8 cellular contexts compared by ENCODE assay signal in the genomic region with DNA sequence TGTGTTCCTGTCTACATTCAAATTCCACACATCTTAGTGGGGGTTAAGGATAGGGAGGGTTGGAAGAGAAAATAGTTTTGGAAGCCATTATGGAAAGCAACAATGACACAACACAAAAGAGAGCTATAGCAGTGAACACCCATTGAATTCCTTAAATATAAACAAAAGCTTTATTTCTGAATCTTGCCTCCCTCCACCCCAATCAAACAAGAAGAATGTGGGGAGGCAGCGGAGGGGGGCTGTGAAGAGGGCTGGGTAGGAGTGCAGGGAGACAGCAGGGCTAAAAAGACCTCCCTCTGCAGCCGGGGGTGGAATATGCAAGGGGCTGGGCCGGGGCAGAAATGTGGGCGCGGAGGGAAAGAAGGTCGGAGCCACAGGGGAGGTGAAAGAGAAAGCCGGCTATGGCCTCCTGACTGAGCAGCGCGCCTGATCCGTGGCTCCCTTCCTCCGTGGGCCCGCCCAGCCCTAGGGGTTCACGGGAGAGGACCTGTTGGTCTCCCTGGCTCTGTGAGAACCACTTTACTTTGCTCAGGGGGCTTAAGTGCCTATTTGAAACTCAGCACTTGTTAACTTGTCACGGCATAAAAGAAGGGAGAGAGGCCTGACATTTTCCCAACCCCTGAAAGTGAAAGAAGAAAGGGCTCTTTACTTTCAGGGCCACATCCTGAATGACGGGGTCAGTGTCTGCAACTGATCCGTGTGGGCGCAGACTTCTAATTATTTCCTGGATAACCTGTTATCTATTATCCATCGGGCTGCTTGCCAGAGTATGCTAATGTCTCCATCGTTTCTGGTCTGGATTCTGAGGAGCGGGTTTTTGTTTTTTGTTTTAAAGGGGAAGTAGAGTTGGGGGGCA.
A peak's percentile ranks its signal among the peaks of the same experiment; 100 is the strongest.
DNase-seq lines count a peak whose midpoint lies in the region; ATAC-seq and TF ChIP-seq lines count a peak whose summit lies in the region.

No MANE protein-coding gene starts in this region.

- peak overlapping the region; percentile 58 for H3K4me2 ChIP-seq in neural progenitor cell

- peak overlapping the region; percentile 99 for H3K27ac Mint-ChIP-seq in neural progenitor cell

- H3K4me1 ChIP-seq in neural progenitor cell, result peaks cover 65% of the 10 kb centered on the region

- no peaks in the 10 kb centered on the region for H3K79me2 ChIP-seq in neural progenitor cell (ENCODE audit: low read depth)

- no peaks in the 10 kb centered on the region for H3K36me3 ChIP-seq in neural progenitor cell

- peak overlapping the region; percentile 82 for H3K27ac ChIP-seq in neural progenitor cell

- H3K27me3 Mint-ChIP-seq in neural progenitor cell (ENCODE audit: insufficient read depth, low read depth), result peaks cover 5% of the 10 kb centered on the region

- H3K9me3 Mint-ChIP-seq in neural progenitor cell, result peaks cover 8% of the 10 kb centered on the region

- ATAC-seq in GM18511 (IDR thresholded peaks at IDR 0.05; ENCODE audit: unreplicated experiment) (peak; percentile 41), HG02588 (IDR thresholded peaks at IDR 0.05; ENCODE audit: unreplicated experiment) (no peak), GM19467 (IDR thresholded peaks at IDR 0.05; ENCODE audit: unreplicated experiment) (no peak), GM19328 (IDR thresholded peaks at IDR 0.05; ENCODE audit: unreplicated experiment) (no peak)

- DNase-seq in NCI-H460 (ENCODE audit: extremely low read depth, low read depth) (peak; percentile 21), foreskin melanocyte (peak; percentile 41), neural progenitor cell (ENCODE audit: low spot score) (peak; percentile 68)
- DNase-seq in activated naive CD4-positive, alpha-beta T cell treated with Interleukin-2 at 50 U/mL for 16 hours, result peak; percentile 46

- peak; percentile 21 for TF ChIP-seq CTCF in neural progenitor cell (IDR thresholded peaks at IDR 0.05)

- H3K9me3 ChIP-seq in neural progenitor cell (ENCODE audit: low read depth), result no peaks in the 10 kb centered on the region

- no peaks in the 10 kb centered on the region for H4K20me1 ChIP-seq in neural progenitor cell (ENCODE audit: low read depth)

- peaks cover 58% of the 10 kb centered on the region for H3F3A ChIP-seq in neural progenitor cell (ENCODE audit: low read depth)

- no peaks in the 10 kb centered on the region for H3K27me3 ChIP-seq in neural progenitor cell

- H3K9ac ChIP-seq in neural progenitor cell, result no peak overlapping the region

- peaks cover 2% of the 10 kb centered on the region for H3K36me3 Mint-ChIP-seq in neural progenitor cell

- peak overlapping the region; percentile 71 for H3K4me3 Mint-ChIP-seq in neural progenitor cell

- H2AFZ ChIP-seq in neural progenitor cell (replicated peaks), result no peak overlapping the region

- H3K4me3 ChIP-seq in neural progenitor cell, result peak overlapping the region; percentile 4

- H3K4me1 Mint-ChIP-seq in neural progenitor cell, result peaks cover 64% of the 10 kb centered on the region
